ENCODE assay signal across 8 cellular contexts in the genomic region with DNA sequence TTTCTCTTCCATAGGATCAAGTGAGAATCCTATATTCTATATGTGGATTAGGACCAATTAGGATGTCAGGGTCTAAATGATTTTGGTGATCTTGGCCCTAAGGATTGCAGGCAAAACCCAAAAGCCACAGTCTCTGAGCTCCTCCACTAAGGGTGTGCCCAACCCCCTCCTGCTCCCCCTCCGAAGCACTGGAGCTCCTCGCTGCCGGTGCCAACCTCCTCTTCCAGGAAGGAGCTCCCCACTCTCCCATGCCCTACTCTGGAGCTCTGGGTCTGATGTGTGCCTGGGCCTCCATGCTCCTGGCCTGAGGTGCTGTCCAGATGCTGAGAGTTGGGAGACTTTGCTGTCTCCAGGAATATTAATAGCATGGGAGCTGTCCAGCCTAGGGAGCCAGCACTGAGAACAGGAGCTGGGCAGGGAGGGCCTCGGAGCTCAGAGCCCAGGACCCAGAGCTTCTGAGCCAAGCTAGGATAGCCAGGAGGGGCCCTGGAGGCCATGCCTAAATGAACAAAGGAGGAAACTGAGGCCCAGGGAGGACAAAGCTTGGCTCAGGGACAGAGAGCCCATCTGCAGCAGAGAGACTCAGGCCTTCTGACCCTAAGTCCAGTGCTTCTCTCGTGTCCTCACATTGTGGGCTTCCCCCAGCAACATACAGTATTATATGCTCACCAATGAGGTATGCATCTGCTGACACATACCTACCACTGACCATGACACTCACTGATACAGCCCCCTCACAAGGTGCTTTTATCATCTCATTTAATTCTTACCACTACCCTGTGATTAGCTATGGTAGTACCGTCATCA. TPM values are rescaled to one million over a fixed set of nuclear protein-coding genes. Genes with fewer than 3 reads are reported as not detected.
DNase-seq lines count a peak whose midpoint lies in the region; ATAC-seq, FAIRE-seq and TF ChIP-seq lines count a peak whose summit lies in the region.

No MANE protein-coding gene starts in this region.

- H3K4me1 Mint-ChIP-seq in astrocyte (ENCODE audit: low read depth, unreplicated experiment): peaks cover 10% of the 10 kb centered on the region

- H3K4me1 ChIP-seq in right atrium auricular region (no peaks in the 10 kb centered on the region), astrocyte (ENCODE audit: insufficient read depth, low read length) (no peaks in the 10 kb centered on the region)

- H3K9ac ChIP-seq in astrocyte (ENCODE audit: low read length): no peak overlapping the region

- H3K4me3 Mint-ChIP-seq in astrocyte (ENCODE audit: unreplicated experiment): no peak overlapping the region

- TF ChIP-seq CTCF in right atrium auricular region (IDR thresholded peaks at IDR 0.05): no peak
- TF ChIP-seq CTCF in astrocyte (IDR thresholded peaks at IDR 0.05; ENCODE audit: insufficient read depth, low read depth, low read length): no peak
- no peak for TF ChIP-seq CTCF in kidney epithelial cell (IDR thresholded peaks at IDR 0.05; ENCODE audit: insufficient read depth, low read length, poor library complexity, severe bottlenecking)

- H3K27ac Mint-ChIP-seq in astrocyte (ENCODE audit: unreplicated experiment): no peak overlapping the region

- DNase-seq in Right ventricle myocardium superior (no peak), right atrium auricular region (ENCODE audit: low spot score) (no peak), astrocyte (ENCODE audit: low read depth) (peak; percentile 75), kidney epithelial cell (ENCODE audit: low read depth) (peak; percentile 43), superior temporal gyrus (ENCODE audit: extremely low spot score) (no peak), NCI-H1417 treated with DMSO at 0.1 percent for 48 hours (lab: John Stamatoyannopoulos, UW) (no peak)
- DNase-seq in activated effector memory CD4-positive, alpha-beta T cell treated with Interleukin-2 at 50 U/mL for 16 hours: no peak
- DNase-seq in activated CD4-positive, CD25-positive, alpha-beta regulatory T cell treated with anti-CD3 and anti-CD28 coated beads, Interleukin-2, amount 50 U/mL, for 72 hours: no peak

- H4K20me1 ChIP-seq in astrocyte (ENCODE audit: insufficient read depth, low read length): no peaks in the 10 kb centered on the region

- H3K9me3 ChIP-seq in right atrium auricular region (no peaks in the 10 kb centered on the region), astrocyte (ENCODE audit: insufficient read depth, low read depth, low read length) (no peaks in the 10 kb centered on the region)

- no peak overlapping the region for H3K27ac ChIP-seq in right atrium auricular region
- no peak overlapping the region for H3K27ac ChIP-seq in astrocyte (ENCODE audit: low read depth, low read length)

- intact Hi-C loops in Right ventricle myocardium superior (cut with DNase I): no loop called here

- no peaks in the 10 kb centered on the region for H3K79me2 ChIP-seq in astrocyte (ENCODE audit: insufficient read depth, low read length)

- no peak overlapping the region for H3K4me3 ChIP-seq in right atrium auricular region
- H3K4me3 ChIP-seq in astrocyte (ENCODE audit: insufficient read depth, low read depth, low read length): no peak overlapping the region
- no peak overlapping the region for H3K4me3 ChIP-seq in kidney epithelial cell (ENCODE audit: low read depth, low read length)

- H3K4me2 ChIP-seq in astrocyte (ENCODE audit: low read length): no peak overlapping the region

- H3K27me3 ChIP-seq in right atrium auricular region: no peaks in the 10 kb centered on the region
- H3K27me3 ChIP-seq in astrocyte (ENCODE audit: insufficient read depth, low read length): peaks cover 3% of the 10 kb centered on the region
- no peaks in the 10 kb centered on the region for H3K27me3 ChIP-seq in kidney epithelial cell (ENCODE audit: control insufficient read depth, insufficient read depth, low read length)

- peaks cover 4% of the 10 kb centered on the region for H3K27me3 Mint-ChIP-seq in astrocyte (ENCODE audit: low read depth, unreplicated experiment)

- no peaks in the 10 kb centered on the region for H3K36me3 Mint-ChIP-seq in astrocyte (ENCODE audit: low read depth, unreplicated experiment)

- H3K9me3 Mint-ChIP-seq in astrocyte (ENCODE audit: unreplicated experiment): no peaks in the 10 kb centered on the region

- ATAC-seq in Right ventricle myocardium superior (ENCODE audit: poor library complexity): peak; percentile 93

- no peak for FAIRE-seq in astrocyte (lab: Jason Lieb, UNC)

- no peaks in the 10 kb centered on the region for H3K36me3 ChIP-seq in right atrium auricular region
- no peaks in the 10 kb centered on the region for H3K36me3 ChIP-seq in astrocyte (ENCODE audit: insufficient read depth, low read length)
- no peaks in the 10 kb centered on the region for H3K36me3 ChIP-seq in kidney epithelial cell (ENCODE audit: control insufficient read depth, insufficient read depth, low read length)

- H2AFZ ChIP-seq in astrocyte (ENCODE audit: low read depth, low read length): no peak overlapping the region

RNA-seq across cellular contexts. Expression of a gene that starts 36.9 kb away (rescaled TPM):
- total RNA-seq in Right ventricle myocardium superior (75.2 TPM), right atrium auricular region (100 to 1,000 TPM in 1 of 2 donors, 10 to 100 TPM in 1; 96.9 to 120 TPM), astrocyte (45.6 and 52.7 TPM in 2 replicates), kidney epithelial cell (35.3 and 42.9 TPM in 2 replicates)

Comparison
In these comparisons a context has a peak if more than half of its experiments do, and no peak if none do; other contexts are left out.
1. DNase-seq: peak in astrocyte (single experiment) and kidney epithelial cell (single experiment); none in Right ventricle myocardium superior (single experiment), right atrium auricular region (single experiment), activated effector memory CD4-positive, alpha-beta T cell treated with Interleukin-2 at 50 U/mL for 16 hours (single experiment), activated CD4-positive, CD25-positive, alpha-beta regulatory T cell treated with anti-CD3 and anti-CD28 coated beads, Interleukin-2, amount 50 U/mL, for 72 hours (single experiment), superior temporal gyrus (single experiment) and NCI-H1417 treated with DMSO at 0.1 percent for 48 hours (single experiment).